In genomic region chr15:47741907-47742306, GRCh38 we compare ENCODE assay signal across 19 cellular contexts. TPM values are rescaled to one million over a fixed set of nuclear protein-coding genes. Genes with fewer than 3 reads are reported as not detected.
A peak's percentile ranks its signal among the peaks of the same experiment; 100 is the strongest.
DNase-seq lines count a peak whose midpoint lies in the region; ATAC-seq and TF ChIP-seq lines count a peak whose summit lies in the region.
"Had no signal": no experiment of that assay in that cellular context is flagged by ENCODE, and none has a peak within 500 bp of the region (broad histone marks: within the 10 kb centered on the region; RNA-seq: fewer than 3 reads in every experiment).

No MANE protein-coding gene starts in this region.

- no peak for TF ChIP-seq EP300 in stomach (IDR thresholded peaks at IDR 0.05)

- no peaks in the 10 kb centered on the region for H3K27me3 ChIP-seq in cardiac muscle cell
- H3K27me3 ChIP-seq in iPS-18a (ENCODE audit: control insufficient read depth, insufficient read depth, low read length), result peaks cover 26% of the 10 kb centered on the region
- H3K27me3 ChIP-seq in smooth muscle cell (ENCODE audit: low read depth), result no peaks in the 10 kb centered on the region
- H3K27me3 ChIP-seq in stomach, result no peaks in the 10 kb centered on the region
- H3K27me3 ChIP-seq: BLaER1 treated with 17β-estradiol and CSF1 and Interleukin-3, amounts not matched to agents 10 nM and 100 nM had no signal

- H3K9me3 ChIP-seq in cardiac muscle cell (ENCODE audit: low read depth) (no peaks in the 10 kb centered on the region), iPS-18a (ENCODE audit: control insufficient read depth, low read depth, low read length) (no peaks in the 10 kb centered on the region), smooth muscle cell (replicated peaks; ENCODE audit: low read depth) (no peaks in the 10 kb centered on the region), stomach (no peaks in the 10 kb centered on the region)
- H3K9me3 ChIP-seq: BLaER1 treated with 17β-estradiol and CSF1 and Interleukin-3, amounts not matched to agents 10 nM and 100 nM had no signal

- no peak for TF ChIP-seq POLR2A in stomach (IDR thresholded peaks at IDR 0.05)

- H3K4me2 ChIP-seq in smooth muscle cell, result peak overlapping the region; percentile 39

- H3K27ac ChIP-seq in cardiac muscle cell, result peak overlapping the region; percentile 69
- no peak overlapping the region for H3K27ac ChIP-seq in iPS-18a (ENCODE audit: low read length)
- H3K27ac ChIP-seq in smooth muscle cell (ENCODE audit: low read depth), result peak overlapping the region; percentile 14
- H3K27ac ChIP-seq in stomach, result no peak overlapping the region
- H3K27ac ChIP-seq: BLaER1 treated with 17β-estradiol and CSF1 and Interleukin-3, amounts not matched to agents 10 nM and 100 nM; GM23248 had no signal

- H3K36me3 ChIP-seq in cardiac muscle cell, result peaks cover 11% of the 10 kb centered on the region
- no peaks in the 10 kb centered on the region for H3K36me3 ChIP-seq in iPS-18a (ENCODE audit: control insufficient read depth, low read depth, low read length)
- no peaks in the 10 kb centered on the region for H3K36me3 ChIP-seq in smooth muscle cell (ENCODE audit: low read depth)
- H3K36me3 ChIP-seq in stomach, result peaks cover 0 to 12% (median 4%) of the 10 kb centered on the region in 4 donors
- H3K36me3 ChIP-seq: BLaER1 treated with 17β-estradiol and CSF1 and Interleukin-3, amounts not matched to agents 10 nM and 100 nM had no signal

- peaks cover 75% of the 10 kb centered on the region for H3K79me2 ChIP-seq in smooth muscle cell (ENCODE audit: low read depth)

- H2AFZ ChIP-seq in smooth muscle cell (ENCODE audit: low read depth), result no peak overlapping the region
- H2AFZ ChIP-seq: GM23248 had no signal

- DNase-seq in Right ventricle myocardium superior (no peak), cardiac septum (ENCODE audit: low spot score) (no peak), cardiac muscle cell (ENCODE audit: low read depth in 1 of 2, low spot score in 1 of 2) (no peak), smooth muscle cell (lab: John Stamatoyannopoulos, UW; ENCODE audit: unreplicated experiment) (no peak), NCI-H2107 (lab: John Stamatoyannopoulos, UW) (no peak), DMS53 (lab: John Stamatoyannopoulos, UW) (no peak), stomach (no peak)
- DNase-seq: 8988T; Calu3; CD4-positive, CD25-positive, alpha-beta regulatory T cell; DMS 273 treated with DMSO at 0.1 percent for 48 hours; DMS79; GM23248; H9 had no signal

- H3K4me1 ChIP-seq in cardiac muscle cell (ENCODE audit: low read depth) (peaks cover 51% of the 10 kb centered on the region), iPS-18a (ENCODE audit: control insufficient read depth, low read depth, low read length) (peaks cover 27% of the 10 kb centered on the region), smooth muscle cell (ENCODE audit: low read depth) (peaks cover 32% of the 10 kb centered on the region), stomach (peaks cover 0 to 40% (median 7%) of the 10 kb centered on the region in 4 donors)

- ATAC-seq in Right ventricle myocardium superior (ENCODE audit: poor library complexity), result peak; percentile 47
- ATAC-seq: GM12878 had no signal

- peaks cover 17% of the 10 kb centered on the region for H3F3A ChIP-seq in smooth muscle cell (ENCODE audit: low read depth)

- H4K20me1 ChIP-seq in smooth muscle cell (ENCODE audit: low read depth), result peaks cover 8% of the 10 kb centered on the region
- H4K20me1 ChIP-seq: BLaER1 treated with 17β-estradiol and CSF1 and Interleukin-3, amounts not matched to agents 10 nM and 100 nM had no signal

- 85% methylated on average over 5 of the region's 5 CpGs for WGBS in smooth muscle cell (ENCODE audit: low lambda C conversion rate)
- 85 to 92% (median 91%) methylated on average over 5 of the region's 5 CpGs for WGBS in stomach, 5 donors

- H3K4me3 ChIP-seq in cardiac muscle cell, result no peak overlapping the region
- peak overlapping the region; percentile 15 for H3K4me3 ChIP-seq in iPS-18a (ENCODE audit: low read length)
- no peak overlapping the region for H3K4me3 ChIP-seq in smooth muscle cell
- H3K4me3 ChIP-seq in stomach, result no peak overlapping the region
- H3K4me3 ChIP-seq: BLaER1 treated with 17β-estradiol and CSF1 and Interleukin-3, amounts not matched to agents 10 nM and 100 nM; GM12878; GM23248 had no signal

- TF ChIP-seq CTCF in cardiac muscle cell (IDR thresholded peaks at IDR 0.05; ENCODE audit: low read depth, low read length) (no peak), smooth muscle cell (IDR thresholded peaks at IDR 0.05; ENCODE audit: borderline replicate concordance, insufficient read depth, poor library complexity, severe bottlenecking) (no peak), stomach (IDR thresholded peaks at IDR 0.05) (no peak)

- intact Hi-C loops in Right ventricle myocardium superior (cut with DNase I) (no loop called here), cardiac septum (cut with DNase I) (no loop called here), stomach (cut with DNase I; ENCODE audit: low total_unique reads) (no loop called here)

- no peak overlapping the region for H3K9ac ChIP-seq in iPS-18a (ENCODE audit: low read length)
- H3K9ac ChIP-seq in smooth muscle cell (ENCODE audit: low read depth), result no peak overlapping the region
- H3K9ac ChIP-seq: BLaER1 treated with 17β-estradiol and CSF1 and Interleukin-3, amounts not matched to agents 10 nM and 100 nM; GM23248 had no signal

RNA-seq across cellular contexts. Expression of gene SEMA6D, which starts 24.6 kb away (rescaled TPM):
- total RNA-seq in Right ventricle myocardium superior (16.5 TPM), cardiac septum (9.9 TPM), cardiac muscle cell (71.3 and 90.6 TPM in 2 replicates), smooth muscle cell (44.9 and 63.6 TPM in 2 replicates), stomach (10 to 100 TPM in 2 of 5 donors, 1 to 10 TPM in 3; 6.2 to 54.0 (median 9.9) TPM)
- polyA plus RNA-seq in cardiac muscle cell (77.6 and 100 TPM in 2 replicates), smooth muscle cell (31.4 and 32.4 TPM in 2 replicates), stomach (under 1 TPM; 0.61 to 0.68 (median 0.63) TPM)
- total RNA-seq: Calu3; CD4-positive, CD25-positive, alpha-beta regulatory T cell; G401; HT-29 had no signal
- polyA plus RNA-seq: CD4-positive, CD25-positive, alpha-beta regulatory T cell had no signal

Comparison
In these comparisons a context has a peak if more than half of its experiments do, and no peak if none do; other contexts are left out.
1. H3K27ac ChIP-seq: peak in cardiac muscle cell (single experiment) and smooth muscle cell (single experiment); none in iPS-18a (single experiment) and stomach (0 of 5).